ENCODE assay signal across 9 cellular contexts in the genomic region with DNA sequence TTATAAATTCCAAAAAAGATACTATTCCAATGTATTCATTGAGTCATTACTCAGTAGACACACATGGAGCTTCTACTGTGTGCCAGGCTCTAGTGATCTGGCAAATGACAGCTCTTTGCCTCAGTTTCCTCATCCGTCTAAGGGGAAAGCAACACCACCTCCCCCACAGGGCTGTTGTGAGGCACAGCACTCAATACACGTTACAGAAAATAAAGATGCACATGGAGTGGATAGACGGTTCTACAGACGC. TPM values are rescaled to one million over a fixed set of nuclear protein-coding genes. Genes with fewer than 3 reads are reported as not detected.
DNase-seq lines count a peak whose midpoint lies in the region; ATAC-seq and TF ChIP-seq lines count a peak whose summit lies in the region.
"Had no signal": no experiment of that assay in that cellular context is flagged by ENCODE, and none has a peak within 500 bp of the region (broad histone marks: within the 10 kb centered on the region; RNA-seq: fewer than 3 reads in every experiment).

No MANE protein-coding gene starts in this region.

- no peaks in the 10 kb centered on the region for H3K36me3 Mint-ChIP-seq in activated T-helper 2 cell treated with anti-CD3 and anti-CD28 coated beads, Interferon-gamma antibody, Interleukin-2, Interleukin-4, amounts not matched to agents 10 μg/mL and 5 μg/mL and 100 μg/mL, durations not matched to agents 14 hours and 24 hours and 36 hours (ENCODE audit: low read depth)

- peak overlapping the region; percentile 79 for H3K27ac ChIP-seq in HL-60 (replicated peaks)
- peak overlapping the region; percentile 94 to 99 for H3K27ac ChIP-seq in left lung
- peak overlapping the region; percentile 99 for H3K27ac ChIP-seq in subcutaneous abdominal adipose tissue (ENCODE audit: low read depth, low read length)

- H3K4me3 ChIP-seq in HL-60 (replicated peaks; ENCODE audit: insufficient read depth, low read length), result no peak overlapping the region
- H3K4me3 ChIP-seq in left lung, result peak overlapping the region in 1 of 2 donors; percentile 1
- peak overlapping the region; percentile 1 to 48 (median 26) for H3K4me3 ChIP-seq in subcutaneous abdominal adipose tissue (ENCODE audit: low read depth in 1 of 5, low read length in 5 of 5)

- DNase-seq in HL-60 (ENCODE audit: low read depth in 1 of 2, low spot score in 1 of 2) (no peak), left lung (no peak), GM19240 (ENCODE audit: insufficient read length, low spot score) (no peak), NCI-H2029 treated with DMSO at 0.1 percent for 48 hours (lab: John Stamatoyannopoulos, UW) (no peak)
- DNase-seq in activated T-helper 2 cell treated with anti-CD3 and anti-CD28 coated beads, Interferon-gamma antibody, Interleukin-2, Interleukin-4, amounts not matched to agents 10 μg/mL and 5 μg/mL and 100 μg/mL, durations not matched to agents 14 hours and 24 hours and 36 hours (ENCODE audit: low spot score), result no peak
- DNase-seq: effector memory CD4-positive, alpha-beta T cell had no signal

- H3K36me3 ChIP-seq in left lung, result no peaks in the 10 kb centered on the region
- H3K36me3 ChIP-seq in subcutaneous abdominal adipose tissue (ENCODE audit: control insufficient read depth in 5 of 5, insufficient read depth in 5 of 5, low read length in 5 of 5), result no peaks in the 10 kb centered on the region
- H3K36me3 ChIP-seq: WERI-Rb-1 had no signal

- no peaks in the 10 kb centered on the region for H3K9me3 Mint-ChIP-seq in activated T-helper 2 cell treated with anti-CD3 and anti-CD28 coated beads, Interferon-gamma antibody, Interleukin-2, Interleukin-4, amounts not matched to agents 10 μg/mL and 5 μg/mL and 100 μg/mL, durations not matched to agents 14 hours and 24 hours and 36 hours

- H3K9ac ChIP-seq in subcutaneous abdominal adipose tissue (ENCODE audit: low read length in 5 of 5), result peak overlapping the region; percentile 65 to 96 (median 84)

- intact Hi-C loops in activated T-helper 2 cell treated with anti-CD3 and anti-CD28 coated beads, Interferon-gamma antibody, Interleukin-2, Interleukin-4, amounts not matched to agents 10 μg/mL and 5 μg/mL and 100 μg/mL, durations not matched to agents 14 hours and 24 hours and 36 hours (cut with micrococcal nuclease), result loop anchor here (10.0 kb wide), 1 partner anchor 618 kb away; a partner anchor contains a TSS
- intact Hi-C loops in left lung (cut with DNase I), result no loop called here

- H3K27me3 Mint-ChIP-seq in activated T-helper 2 cell treated with anti-CD3 and anti-CD28 coated beads, Interferon-gamma antibody, Interleukin-2, Interleukin-4, amounts not matched to agents 10 μg/mL and 5 μg/mL and 100 μg/mL, durations not matched to agents 14 hours and 24 hours and 36 hours (ENCODE audit: low read depth), result no peaks in the 10 kb centered on the region

- TF ChIP-seq CTCF in HL-60 (IDR thresholded peaks at IDR 0.05; ENCODE audit: insufficient read depth, low read length) (no peak), left lung (IDR thresholded peaks at IDR 0.05) (no peak)

- H3K9me3 ChIP-seq in left lung (no peaks in the 10 kb centered on the region), subcutaneous abdominal adipose tissue (ENCODE audit: control insufficient read depth in 5 of 5, low read length in 5 of 5) (no peaks in the 10 kb centered on the region)

- peak overlapping the region; percentile 78 for H3K27ac Mint-ChIP-seq in activated T-helper 2 cell treated with anti-CD3 and anti-CD28 coated beads, Interferon-gamma antibody, Interleukin-2, Interleukin-4, amounts not matched to agents 10 μg/mL and 5 μg/mL and 100 μg/mL, durations not matched to agents 14 hours and 24 hours and 36 hours

- H3K4me1 ChIP-seq in left lung (peaks cover 85 to 98% of the 10 kb centered on the region in 2 donors), subcutaneous abdominal adipose tissue (ENCODE audit: control insufficient read depth in 5 of 5, insufficient read depth in 5 of 5, low read length in 5 of 5) (peaks cover 54 to 97% (median 92%) of the 10 kb centered on the region in 5 donors)

- ATAC-seq in left lung (no peak), GM21717 (IDR thresholded peaks at IDR 0.05; ENCODE audit: unreplicated experiment) (no peak)

- peak overlapping the region; percentile 23 for H3K4me3 Mint-ChIP-seq in activated T-helper 2 cell treated with anti-CD3 and anti-CD28 coated beads, Interferon-gamma antibody, Interleukin-2, Interleukin-4, amounts not matched to agents 10 μg/mL and 5 μg/mL and 100 μg/mL, durations not matched to agents 14 hours and 24 hours and 36 hours (ENCODE audit: low read depth)

- H3K4me1 Mint-ChIP-seq in activated T-helper 2 cell treated with anti-CD3 and anti-CD28 coated beads, Interferon-gamma antibody, Interleukin-2, Interleukin-4, amounts not matched to agents 10 μg/mL and 5 μg/mL and 100 μg/mL, durations not matched to agents 14 hours and 24 hours and 36 hours (ENCODE audit: low read depth), result peaks cover 58% of the 10 kb centered on the region

- no peaks in the 10 kb centered on the region for H3K27me3 ChIP-seq in HL-60 (ENCODE audit: insufficient read depth, poor library complexity, severe bottlenecking)
- H3K27me3 ChIP-seq in left lung, result no peaks in the 10 kb centered on the region
- peaks cover 0 to 4% (median 0%) of the 10 kb centered on the region in 5 donors for H3K27me3 ChIP-seq in subcutaneous abdominal adipose tissue (ENCODE audit: control insufficient read depth in 5 of 5, insufficient read depth in 4 of 5, low read length in 5 of 5)

RNA-seq across cellular contexts. Expression of a gene that starts 6.5 kb away (rescaled TPM):
- total RNA-seq in activated T-helper 2 cell treated with anti-CD3 and anti-CD28 coated beads, Interferon-gamma antibody, Interleukin-2, Interleukin-4, amounts not matched to agents 10 μg/mL and 5 μg/mL and 100 μg/mL, durations not matched to agents 14 hours and 24 hours and 36 hours, result 4,338 and 4,347 TPM in 2 replicates
- total RNA-seq in left lung, result over 10,000 TPM; 12,400 to 15,875 TPM

RNA-seq across cellular contexts. Expression of a gene that starts 32.6 kb away (rescaled TPM):
- total RNA-seq in activated T-helper 2 cell treated with anti-CD3 and anti-CD28 coated beads, Interferon-gamma antibody, Interleukin-2, Interleukin-4, amounts not matched to agents 10 μg/mL and 5 μg/mL and 100 μg/mL, durations not matched to agents 14 hours and 24 hours and 36 hours, result 94.4 and 95.8 TPM in 2 replicates
- 10 to 100 TPM; 81.2 to 82.5 TPM for total RNA-seq in left lung
